8 cellular contexts compared by ENCODE assay signal in genomic region chr11:74929431-74930363, GRCh38.
DNase-seq lines count a peak whose midpoint lies in the region; ATAC-seq, FAIRE-seq and TF ChIP-seq lines count a peak whose summit lies in the region.

No MANE protein-coding gene starts in this region.

- TF ChIP-seq POLR2A in H54 (IDR thresholded peaks at IDR 0.05; ENCODE audit: low read depth, low read length) = no peak

- peak; percentile 53 for ATAC-seq in HG02678 (IDR thresholded peaks at IDR 0.05; ENCODE audit: unreplicated experiment)

- FAIRE-seq in TTC549 (lab: Jason Lieb, UNC) = peak; percentile 29
- no peak for FAIRE-seq in H54 (lab: Jason Lieb, UNC)

- DNase-seq in EH (ENCODE audit: low read depth) (peak; percentile 90), NCI-H2107 treated with DMSO at 0.1 percent for 48 hours (lab: John Stamatoyannopoulos, UW; ENCODE audit: unreplicated experiment) (peak; percentile 67), brain pericyte (ENCODE audit: low read depth, low spot score) (peak; percentile 41), iPS-NIHi11 (ENCODE audit: low spot score) (peak; percentile 67), H54 (ENCODE audit: insufficient read length, low spot score) (no peak)
- DNase-seq in stimulated activated CD4-positive, alpha-beta T cell treated with anti-CD3 and anti-CD28 coated beads, Interleukin-15, amount 100 ng/mL, for 1 hour (ENCODE audit: low read depth in 1 of 2, low spot score in 1 of 2) = peak; percentile 6 to 8
